In the genomic region with DNA sequence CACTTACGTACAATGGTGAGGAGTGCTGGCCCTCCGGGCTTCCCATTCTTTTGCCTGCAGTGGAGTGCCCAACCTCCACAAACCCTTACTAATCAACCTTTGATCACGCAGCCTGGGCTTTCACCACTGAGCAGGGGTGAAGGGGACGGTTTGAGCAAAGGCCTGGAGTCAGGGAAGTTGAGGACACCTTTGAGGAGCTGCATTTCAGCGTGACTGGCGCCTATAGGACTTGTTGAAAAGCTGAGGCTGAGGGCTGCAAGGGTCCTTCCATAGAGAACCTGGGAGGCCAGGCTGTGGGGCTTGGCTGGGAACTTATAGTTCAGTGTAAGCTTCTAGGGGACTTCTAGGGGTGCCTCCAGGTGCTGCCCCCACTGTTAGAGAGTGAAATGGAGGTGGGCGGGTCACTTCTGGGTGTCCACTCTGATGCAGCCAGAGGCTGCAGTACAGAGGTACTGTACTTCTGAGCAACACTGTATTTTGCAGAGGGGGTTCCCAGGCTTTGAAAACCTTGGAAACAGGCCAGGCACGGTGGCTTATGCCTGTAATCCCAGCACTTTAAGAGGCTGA, we compare ENCODE assay signal across 1 cellular context.
TF ChIP-seq lines count a peak whose summit lies in the region.

No MANE protein-coding gene starts in this region.

TF ChIP-seq in GM23338, 12 proteins besides CTCF, POLR2A, EP300 and RAD21:
- no peak for TF ChIP-seq POLR2AphosphoS5 (IDR thresholded peaks at IDR 0.05; ENCODE audit: low read depth)
- TF ChIP-seq JUNB (IDR thresholded peaks at IDR 0.05; ENCODE audit: unreplicated experiment): no peak
- TF ChIP-seq, protein P1, sequence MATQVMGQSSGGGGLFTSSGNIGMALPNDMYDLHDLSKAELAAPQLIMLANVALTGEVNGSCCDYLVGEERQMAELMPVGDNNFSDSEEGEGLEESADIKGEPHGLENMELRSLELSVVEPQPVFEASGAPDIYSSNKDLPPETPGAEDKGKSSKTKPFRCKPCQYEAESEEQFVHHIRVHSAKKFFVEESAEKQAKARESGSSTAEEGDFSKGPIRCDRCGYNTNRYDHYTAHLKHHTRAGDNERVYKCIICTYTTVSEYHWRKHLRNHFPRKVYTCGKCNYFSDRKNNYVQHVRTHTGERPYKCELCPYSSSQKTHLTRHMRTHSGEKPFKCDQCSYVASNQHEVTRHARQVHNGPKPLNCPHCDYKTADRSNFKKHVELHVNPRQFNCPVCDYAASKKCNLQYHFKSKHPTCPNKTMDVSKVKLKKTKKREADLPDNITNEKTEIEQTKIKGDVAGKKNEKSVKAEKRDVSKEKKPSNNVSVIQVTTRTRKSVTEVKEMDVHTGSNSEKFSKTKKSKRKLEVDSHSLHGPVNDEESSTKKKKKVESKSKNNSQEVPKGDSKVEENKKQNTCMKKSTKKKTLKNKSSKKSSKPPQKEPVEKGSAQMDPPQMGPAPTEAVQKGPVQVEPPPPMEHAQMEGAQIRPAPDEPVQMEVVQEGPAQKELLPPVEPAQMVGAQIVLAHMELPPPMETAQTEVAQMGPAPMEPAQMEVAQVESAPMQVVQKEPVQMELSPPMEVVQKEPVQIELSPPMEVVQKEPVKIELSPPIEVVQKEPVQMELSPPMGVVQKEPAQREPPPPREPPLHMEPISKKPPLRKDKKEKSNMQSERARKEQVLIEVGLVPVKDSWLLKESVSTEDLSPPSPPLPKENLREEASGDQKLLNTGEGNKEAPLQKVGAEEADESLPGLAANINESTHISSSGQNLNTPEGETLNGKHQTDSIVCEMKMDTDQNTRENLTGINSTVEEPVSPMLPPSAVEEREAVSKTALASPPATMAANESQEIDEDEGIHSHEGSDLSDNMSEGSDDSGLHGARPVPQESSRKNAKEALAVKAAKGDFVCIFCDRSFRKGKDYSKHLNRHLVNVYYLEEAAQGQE (IDR thresholded peaks at IDR 0.05; ENCODE audit: unreplicated experiment): no peak
